ENCODE assay signal across 8 cellular contexts in genomic region chr4:1290165-1290977, GRCh38. TPM values are rescaled to one million over a fixed set of nuclear protein-coding genes. Genes with fewer than 3 reads are reported as not detected.
DNase-seq lines count a peak whose midpoint lies in the region; ATAC-seq and TF ChIP-seq lines count a peak whose summit lies in the region.

No MANE protein-coding gene starts in this region.

- peak overlapping the region; percentile 89 to 97 (median 95) for H3K27ac ChIP-seq in stomach

- POLR2A ChIA-PET in activated naive CD8-positive, alpha-beta T cell treated with anti-CD3 and anti-CD28 coated beads, Interleukin-2, amount 10 ng/mL, durations not matched to agents 7 days and 5 days (lab: Charles Lee) = interaction anchor here (0.8 to 3.1 kb wide), 14 partner anchors 12 to 360 kb away, joined by 3 to 39 read pairs (median 5); partner anchors contain the start of genes CTBP1, GAK and UVSSA

- WGBS in stomach, 5 donors = 0 to 1% (median 0%) methylated on average over 38 to 47 of the region's 47 CpGs

- H3K27me3 ChIP-seq in stomach = no peaks in the 10 kb centered on the region

- H3K36me3 Mint-ChIP-seq in activated naive CD8-positive, alpha-beta T cell treated with anti-CD3 and anti-CD28 coated beads, Interleukin-2, amount 10 ng/mL, durations not matched to agents 7 days and 5 days = peaks cover 5% of the 10 kb centered on the region

- H3K27me3 Mint-ChIP-seq in activated naive CD8-positive, alpha-beta T cell treated with anti-CD3 and anti-CD28 coated beads, Interleukin-2, amount 10 ng/mL, durations not matched to agents 7 days and 5 days = no peaks in the 10 kb centered on the region

- H3K4me3 ChIP-seq in stomach = peak overlapping the region; percentile 78 to 94 (median 90)

- TF ChIP-seq CTCF in stomach (IDR thresholded peaks at IDR 0.05) = no peak

- peaks cover 50 to 59% (median 56%) of the 10 kb centered on the region in 4 donors for H3K4me1 ChIP-seq in stomach

- peak overlapping the region; percentile 91 for H3K4me3 Mint-ChIP-seq in activated naive CD8-positive, alpha-beta T cell treated with anti-CD3 and anti-CD28 coated beads, Interleukin-2, amount 10 ng/mL, durations not matched to agents 7 days and 5 days

- TF ChIP-seq POLR2A in stomach (IDR thresholded peaks at IDR 0.05) = no peak

- ATAC-seq in HG03354 (IDR thresholded peaks at IDR 0.05; ENCODE audit: poor library complexity, severe bottlenecking, unreplicated experiment) (peak; percentile 10), HG02798 (IDR thresholded peaks at IDR 0.05; ENCODE audit: poor library complexity, unreplicated experiment) (no peak)
- ATAC-seq in activated naive CD8-positive, alpha-beta T cell treated with anti-CD3 and anti-CD28 coated beads, Interleukin-2, amount 10 ng/mL, durations not matched to agents 7 days and 5 days (ENCODE audit: low read depth) = no peak

- peak; percentile 21 for DNase-seq in NOMO-1 treated with DMSO at 0.1 percent for 48 hours (lab: John Stamatoyannopoulos, UW; ENCODE audit: unreplicated experiment)
- DNase-seq in NOMO-1 treated with dmso at 0.1 percent for 144 hours (lab: John Stamatoyannopoulos, UW; ENCODE audit: unreplicated experiment) = no peak
- DNase-seq in activated naive CD8-positive, alpha-beta T cell treated with anti-CD3 and anti-CD28 coated beads, Interleukin-2, amount 10 ng/mL, durations not matched to agents 7 days and 5 days = peak; percentile 49
- DNase-seq in iris pigment epithelial cell (ENCODE audit: low read depth) = peak; percentile 28
- peak; percentile 64 for DNase-seq in stomach
- no peak for DNase-seq in islet precursor cell

- H3K9me3 Mint-ChIP-seq in activated naive CD8-positive, alpha-beta T cell treated with anti-CD3 and anti-CD28 coated beads, Interleukin-2, amount 10 ng/mL, durations not matched to agents 7 days and 5 days = peaks cover 4% of the 10 kb centered on the region

- peaks cover 26% of the 10 kb centered on the region for H3K4me1 Mint-ChIP-seq in activated naive CD8-positive, alpha-beta T cell treated with anti-CD3 and anti-CD28 coated beads, Interleukin-2, amount 10 ng/mL, durations not matched to agents 7 days and 5 days

- TF ChIP-seq EP300 in stomach (IDR thresholded peaks at IDR 0.05) = no peak

- H3K9me3 ChIP-seq in stomach = no peaks in the 10 kb centered on the region

- peaks cover 0 to 5% (median 2%) of the 10 kb centered on the region in 4 donors for H3K36me3 ChIP-seq in stomach

- peak overlapping the region; percentile 85 for H3K27ac Mint-ChIP-seq in activated naive CD8-positive, alpha-beta T cell treated with anti-CD3 and anti-CD28 coated beads, Interleukin-2, amount 10 ng/mL, durations not matched to agents 7 days and 5 days

- intact Hi-C loops in stomach (cut with DNase I; ENCODE audit: low total_unique reads) = loop anchor here (5.0 kb wide), 1 partner anchor 57 kb away; the partner anchor contains the start of gene UVSSA

RNA-seq across cellular contexts. Expression of gene MAEA, which starts 0.7 kb away (rescaled TPM):
- 10 to 100 TPM; 73.2 to 82.9 TPM for total RNA-seq in activated naive CD8-positive, alpha-beta T cell treated with anti-CD3 and anti-CD28 coated beads, Interleukin-2, amount 10 ng/mL, durations not matched to agents 7 days and 5 days
- total RNA-seq in stomach = 100 to 1,000 TPM in 3 of 5 donors, 10 to 100 TPM in 2; 34.0 to 295 (median 103) TPM
- polyA plus RNA-seq in stomach = 10 to 100 TPM; 42.3 to 48.4 (median 42.8) TPM

RNA-seq across cellular contexts. Expression of gene CTBP1, which starts 41.4 kb away (rescaled TPM):
- total RNA-seq in activated naive CD8-positive, alpha-beta T cell treated with anti-CD3 and anti-CD28 coated beads, Interleukin-2, amount 10 ng/mL, durations not matched to agents 7 days and 5 days = 100 to 1,000 TPM; 194 to 211 TPM
- 100 to 1,000 TPM in 3 of 5 donors, 10 to 100 TPM in 2; 85.0 to 415 (median 227) TPM for total RNA-seq in stomach
- polyA plus RNA-seq in stomach = 10 to 100 TPM; 72.7 to 90.4 (median 83.5) TPM

RNA-seq across cellular contexts. Expression of gene UVSSA, which starts 56.6 kb away (rescaled TPM):
- total RNA-seq in activated naive CD8-positive, alpha-beta T cell treated with anti-CD3 and anti-CD28 coated beads, Interleukin-2, amount 10 ng/mL, durations not matched to agents 7 days and 5 days = 10 to 100 TPM; 30.0 to 30.9 TPM
- 100 to 1,000 TPM in 1 of 5 donors, 10 to 100 TPM in 4; 15.1 to 103 (median 53.9) TPM for total RNA-seq in stomach
- 1 to 10 TPM; 4.1 to 7.0 (median 5.2) TPM for polyA plus RNA-seq in stomach

Comparison
In these comparisons a context has a peak if more than half of its experiments do, and no peak if none do; other contexts are left out.
1. DNase-seq: peak in NOMO-1 treated with DMSO at 0.1 percent for 48 hours (single experiment), activated naive CD8-positive, alpha-beta T cell treated with anti-CD3 and anti-CD28 coated beads, Interleukin-2, amount 10 ng/mL, durations not matched to agents 7 days and 5 days (single experiment), iris pigment epithelial cell (single experiment) and stomach (single experiment); none in NOMO-1 treated with dmso at 0.1 percent for 144 hours (single experiment) and islet precursor cell (single experiment).